ENCODE assay signal across 9 cellular contexts in genomic region chr4:122542411-122543236, GRCh38.
DNase-seq lines count a peak whose midpoint lies in the region; ATAC-seq and TF ChIP-seq lines count a peak whose summit lies in the region.
"Had no signal": no experiment of that assay in that cellular context is flagged by ENCODE, and none has a peak within 500 bp of the region (broad histone marks: within the 10 kb centered on the region; RNA-seq: fewer than 3 reads in every experiment).

No MANE protein-coding gene starts in this region.

- peak; percentile 85 for DNase-seq in GM12865 (ENCODE audit: low read depth)
- DNase-seq in fibroblast of gingiva (ENCODE audit: low read depth), result peak; percentile 23
- no peak for DNase-seq in immature natural killer cell
- no peak for DNase-seq in left ventricle myocardium inferior
- no peak for DNase-seq in HUDEP-2 (lab: John Stamatoyannopoulos, UW; ENCODE audit: unreplicated experiment in 76 of 76)
- DNase-seq in nephron progenitor cell, result no peak

- H3K36me3 Mint-ChIP-seq in immature natural killer cell (no peaks in the 10 kb centered on the region), nephron progenitor cell (ENCODE audit: low read depth) (no peaks in the 10 kb centered on the region)

- no peaks in the 10 kb centered on the region for H3K4me1 ChIP-seq in left ventricle myocardium inferior

- H3K9me3 Mint-ChIP-seq in immature natural killer cell, result peaks cover 0 to 4% (median 0%) of the 10 kb centered on the region in 6 donors
- H3K9me3 Mint-ChIP-seq in nephron progenitor cell, result peaks cover 19% of the 10 kb centered on the region

- H3K27me3 Mint-ChIP-seq in immature natural killer cell (ENCODE audit: low read depth in 3 of 3), result peaks cover 0 to 3% (median 1%) of the 10 kb centered on the region in 3 donors
- H3K27me3 Mint-ChIP-seq in nephron progenitor cell (ENCODE audit: low read depth, poor library complexity), result no peaks in the 10 kb centered on the region

- no peaks in the 10 kb centered on the region for H3K36me3 ChIP-seq in left ventricle myocardium inferior

- H3K4me3 ChIP-seq in GM12865 (ENCODE audit: low read depth, low read length), result no peak overlapping the region
- no peak overlapping the region for H3K4me3 ChIP-seq in left ventricle myocardium inferior

- H3K4me3 Mint-ChIP-seq in immature natural killer cell (no peak overlapping the region), nephron progenitor cell (no peak overlapping the region)

- H3K4me1 Mint-ChIP-seq in immature natural killer cell, result no peaks in the 10 kb centered on the region
- H3K4me1 Mint-ChIP-seq in nephron progenitor cell, result no peaks in the 10 kb centered on the region

- intact Hi-C loops in left ventricle myocardium inferior (cut with micrococcal nuclease), result no loop called here

- no peak overlapping the region for H3K27ac ChIP-seq in left ventricle myocardium inferior (replicated peaks)

- ATAC-seq in GM21381 (IDR thresholded peaks at IDR 0.05; ENCODE audit: unreplicated experiment), result peak; percentile 69
- peak; percentile 85 for ATAC-seq in HG03460 (IDR thresholded peaks at IDR 0.05; ENCODE audit: unreplicated experiment)
- ATAC-seq: HCT116 had no signal

- H3K9me3 ChIP-seq in left ventricle myocardium inferior (replicated peaks), result peaks cover 9% of the 10 kb centered on the region

- H3K27ac Mint-ChIP-seq in immature natural killer cell, result no peak overlapping the region
- no peak overlapping the region for H3K27ac Mint-ChIP-seq in nephron progenitor cell

- H3K27me3 ChIP-seq in left ventricle myocardium inferior (ENCODE audit: low read depth), result no peaks in the 10 kb centered on the region

- no peak for TF ChIP-seq CTCF in GM12865 (IDR thresholded peaks at IDR 0.05; ENCODE audit: insufficient read depth, low read depth, low read length, missing control alignments)
- TF ChIP-seq CTCF in left ventricle myocardium inferior (IDR thresholded peaks at IDR 0.05; ENCODE audit: borderline replicate concordance), result no peak
- no peak for TF ChIP-seq CTCF in nephron progenitor cell (IDR thresholded peaks at IDR 0.05)

Comparison
In these comparisons a context has a peak if more than half of its experiments do, and no peak if none do; other contexts are left out.
1. DNase-seq: peak in GM12865 (single experiment) and fibroblast of gingiva (single experiment); none in immature natural killer cell (0 of 3), left ventricle myocardium inferior (single experiment), HUDEP-2 (0 of 76) and nephron progenitor cell (single experiment).